ENCODE assay signal across 28 cellular contexts in the genomic region with DNA sequence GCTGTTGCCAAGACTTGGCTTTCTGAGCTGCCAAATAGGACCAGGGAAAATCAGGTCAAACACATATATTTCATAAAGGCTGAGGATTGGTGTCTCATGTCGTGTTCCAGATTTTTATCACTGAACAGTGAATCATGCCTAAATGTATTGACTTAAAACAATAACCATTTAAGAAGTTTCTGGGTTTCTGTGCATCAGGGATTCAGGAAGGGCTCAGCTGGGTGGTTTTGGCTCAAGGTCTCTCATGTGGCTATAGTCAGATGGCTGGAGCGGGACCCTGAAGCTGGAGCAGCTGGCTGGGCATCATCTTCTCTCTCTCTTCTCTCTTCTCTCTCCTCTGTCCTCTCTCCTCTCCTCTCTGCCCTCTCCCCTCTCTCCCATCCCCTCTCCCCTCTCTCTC.
"Had no signal": no experiment of that assay in that cellular context is flagged by ENCODE, and none has a peak within 500 bp of the region (broad histone marks: within the 10 kb centered on the region; RNA-seq: fewer than 3 reads in every experiment).

No MANE protein-coding gene starts in this region.

- H3K4me3 ChIP-seq: adrenal gland, breast epithelium, MG63, SJSA1 had no signal

- H3K4me1 ChIP-seq: adrenal gland, breast epithelium had no signal

- DNase-seq: activated B cell treated with CpG ODN at 0.5 μM for 24 hours; activated CD4-positive, alpha-beta T cell treated with anti-CD3 and anti-CD28 coated beads for 1 hour; activated CD4-positive, alpha-beta T cell treated with anti-CD3 and anti-CD28 coated beads, Interleukin-2, amount 50 U/mL, for 4 hours; activated CD8-positive, alpha-beta memory T cell treated with anti-CD3 and anti-CD28 coated beads, Interleukin-2, amount 50 U/mL, for 48 hours; activated CD8-positive, alpha-beta T cell treated with anti-CD3 and anti-CD28 coated beads, Interleukin-2, amount 10 ng/mL, durations not matched to agents 7 days and 5 days; activated effector memory CD4-positive, alpha-beta T cell treated with Interleukin-2 at 50 U/mL for 16 hours; activated naive CD4-positive, alpha-beta T cell; activated T-cell treated with anti-CD3 and anti-CD28 coated beads, Interleukin-2, amount 50 U/mL, for 1 hour; adrenal gland; aorta; central memory CD4-positive, alpha-beta T cell; MG63; NCI-H1092 treated with DMSO at 0.1 percent for 48 hours; NCI-H1417 treated with DMSO at 0.1 percent for 48 hours; NCI-H1694; NCI-H2029 treated with DMSO at 0.1 percent for 48 hours; NCI-H510A treated with DMSO at 0.1 percent for 48 hours; NCI-H69; PC-3; SHP77; T-helper 9 cell had no signal

- H3K27me3 Mint-ChIP-seq: activated B cell treated with CpG ODN at 0.5 μM for 24 hours; activated naive CD8-positive, alpha-beta T cell had no signal

- FAIRE-seq: RCC 7860, TTC549 had no signal

- H3K4me3 Mint-ChIP-seq: activated B cell treated with CpG ODN at 0.5 μM for 24 hours; activated CD8-positive, alpha-beta T cell treated with anti-CD3 and anti-CD28 coated beads, Interleukin-2, amount 10 ng/mL, durations not matched to agents 7 days and 5 days; activated naive CD8-positive, alpha-beta T cell; T-helper 1 cell treated with Interleukin-12 subunit alpha and Interleukin-12 subunit beta and Interleukin-4 antibody, amounts not matched to agents 30 μg/mL and 1 μg/mL, for 36 hours had no signal

- H3K4me2 ChIP-seq: KMS-11 had no signal

- ATAC-seq: activated CD8-positive, alpha-beta T cell treated with anti-CD3 and anti-CD28 coated beads, Interleukin-2, amount 10 ng/mL, durations not matched to agents 7 days and 5 days; PC-3 had no signal

- H3K27ac Mint-ChIP-seq: activated CD8-positive, alpha-beta T cell treated with anti-CD3 and anti-CD28 coated beads, Interleukin-2, amount 10 ng/mL, durations not matched to agents 7 days and 5 days; activated naive CD8-positive, alpha-beta T cell; T-helper 1 cell treated with Interleukin-12 subunit alpha and Interleukin-12 subunit beta and Interleukin-4 antibody, amounts not matched to agents 30 μg/mL and 1 μg/mL, for 36 hours had no signal

- H3K27me3 ChIP-seq: adrenal gland, breast epithelium, MG63, SJSA1 had no signal

- H3K9ac ChIP-seq: KMS-11 had no signal

- H3K27ac ChIP-seq: adrenal gland, breast epithelium, KMS-11, SJSA1 had no signal

- H3K9me3 ChIP-seq: adrenal gland, MG63 had no signal

- H3K36me3 ChIP-seq: adrenal gland, breast epithelium, MG63, SJSA1 had no signal
